Comparison of ENCODE assay signal across 8 cellular contexts in the genomic region with DNA sequence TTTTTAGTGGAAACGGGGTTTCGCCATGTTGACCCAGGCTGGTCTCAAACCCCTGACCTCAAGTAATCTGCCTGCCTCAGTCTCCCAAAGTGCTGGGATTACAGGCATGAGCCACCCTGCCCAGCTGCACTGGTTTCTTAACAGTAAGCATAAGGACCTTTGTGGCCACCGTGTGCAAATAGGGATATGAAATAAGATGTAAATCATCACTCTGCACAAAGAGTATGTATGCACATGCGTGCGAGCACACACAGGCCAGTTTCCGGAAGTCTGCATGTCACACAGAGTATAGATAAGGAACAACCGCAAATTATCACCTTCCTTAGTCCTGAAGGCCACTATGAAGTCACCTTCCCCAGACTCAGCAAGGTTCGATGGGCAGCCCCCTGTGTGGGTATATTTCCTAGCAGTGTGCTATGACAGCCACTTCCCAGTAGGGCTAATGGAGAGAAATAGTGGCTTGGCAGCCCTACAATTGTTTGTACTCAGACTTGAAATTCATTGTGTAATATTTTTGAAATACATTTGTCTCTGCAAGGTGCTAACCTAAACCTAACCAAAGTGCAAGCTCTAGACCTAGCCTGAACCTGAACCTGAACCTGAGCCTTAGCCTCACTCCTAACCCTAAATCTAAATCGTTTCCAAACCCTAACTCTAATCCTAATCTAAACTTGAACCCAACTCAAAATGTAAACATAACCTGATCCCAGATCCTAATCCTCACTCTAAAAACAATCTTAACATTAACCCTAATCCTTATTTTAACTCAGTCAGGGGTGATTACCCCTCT. TPM values are rescaled to one million over a fixed set of nuclear protein-coding genes. Genes with fewer than 3 reads are reported as not detected.
DNase-seq lines count a peak whose midpoint lies in the region; ATAC-seq and TF ChIP-seq lines count a peak whose summit lies in the region.

No MANE protein-coding gene starts in this region.

- TF ChIP-seq POLR2A in GM15510 (IDR thresholded peaks at IDR 0.05; ENCODE audit: borderline replicate concordance, extremely low read depth, insufficient read length), result peak; percentile 13

- H3K27ac Mint-ChIP-seq in glutamatergic neuron (ENCODE audit: unreplicated experiment), result no peak overlapping the region

- ATAC-seq in GM21423 (IDR thresholded peaks at IDR 0.05; ENCODE audit: unreplicated experiment), result peak; percentile 90

- H3K4me1 ChIP-seq in left ventricle myocardium inferior, result no peaks in the 10 kb centered on the region

- H3K27me3 ChIP-seq in left ventricle myocardium inferior (ENCODE audit: low read depth), result peaks cover 96% of the 10 kb centered on the region

- H3K27ac ChIP-seq in substantia nigra (ENCODE audit: low read depth, low read length, poor library complexity, severe bottlenecking) (no peak overlapping the region), left ventricle myocardium inferior (replicated peaks) (no peak overlapping the region)

- peaks cover 4% of the 10 kb centered on the region for H3K4me1 Mint-ChIP-seq in glutamatergic neuron (ENCODE audit: low read depth, unreplicated experiment)

- no peak overlapping the region for H3K4me3 ChIP-seq in fibroblast of mammary gland (ENCODE audit: control insufficient read depth, low read depth, low read length)
- no peak overlapping the region for H3K4me3 ChIP-seq in left ventricle myocardium inferior

- peak; percentile 97 for DNase-seq in KBM-7
- DNase-seq in fibroblast of mammary gland (ENCODE audit: low read depth), result no peak
- DNase-seq in substantia nigra (lab: John Stamatoyannopoulos, UW), result no peak
- DNase-seq in iPS-NIHi7 (ENCODE audit: extremely low spot score), result no peak
- no peak for DNase-seq in glutamatergic neuron
- DNase-seq in left ventricle myocardium inferior, result no peak

- H3K36me3 ChIP-seq in left ventricle myocardium inferior, result no peaks in the 10 kb centered on the region

- H3K4me3 Mint-ChIP-seq in glutamatergic neuron (ENCODE audit: unreplicated experiment), result no peak overlapping the region

- no peaks in the 10 kb centered on the region for H3K9me3 Mint-ChIP-seq in glutamatergic neuron (ENCODE audit: unreplicated experiment)

- no peaks in the 10 kb centered on the region for H3K36me3 Mint-ChIP-seq in glutamatergic neuron (ENCODE audit: unreplicated experiment)

- H3K27me3 Mint-ChIP-seq in glutamatergic neuron (ENCODE audit: unreplicated experiment), result no peaks in the 10 kb centered on the region

- TF ChIP-seq CTCF in fibroblast of mammary gland (conservative IDR thresholded peaks at IDR 0.05; ENCODE audit: control insufficient read depth, insufficient read depth, low read depth, low read length), result peak; percentile 12
- no peak for TF ChIP-seq CTCF in glutamatergic neuron (IDR thresholded peaks at IDR 0.05; ENCODE audit: partially characterized antibody, unreplicated experiment)
- no peak for TF ChIP-seq CTCF in left ventricle myocardium inferior (IDR thresholded peaks at IDR 0.05; ENCODE audit: borderline replicate concordance)

- no peaks in the 10 kb centered on the region for H3K9me3 ChIP-seq in left ventricle myocardium inferior (replicated peaks)

- in situ Hi-C loops in KBM-7 (cut with MboI; ENCODE audit: low pct_unique_long_range_greater_than_20kb, low sequenced_read_pairs), result no loop called here

- intact Hi-C loops in left ventricle myocardium inferior (cut with micrococcal nuclease), result no loop called here

RNA-seq across cellular contexts. Expression of a gene that starts 48.4 kb away (rescaled TPM):
- total RNA-seq in glutamatergic neuron (ENCODE audit: unreplicated experiment) (not detected), left ventricle myocardium inferior (0.27 TPM)

RNA-seq across cellular contexts. Expression of a gene that starts 52.4 kb away (rescaled TPM):
- not detected for total RNA-seq in glutamatergic neuron (ENCODE audit: unreplicated experiment)
- total RNA-seq in left ventricle myocardium inferior, result not detected
